Comparison of ENCODE assay signal across 8 cellular contexts in the genomic region with DNA sequence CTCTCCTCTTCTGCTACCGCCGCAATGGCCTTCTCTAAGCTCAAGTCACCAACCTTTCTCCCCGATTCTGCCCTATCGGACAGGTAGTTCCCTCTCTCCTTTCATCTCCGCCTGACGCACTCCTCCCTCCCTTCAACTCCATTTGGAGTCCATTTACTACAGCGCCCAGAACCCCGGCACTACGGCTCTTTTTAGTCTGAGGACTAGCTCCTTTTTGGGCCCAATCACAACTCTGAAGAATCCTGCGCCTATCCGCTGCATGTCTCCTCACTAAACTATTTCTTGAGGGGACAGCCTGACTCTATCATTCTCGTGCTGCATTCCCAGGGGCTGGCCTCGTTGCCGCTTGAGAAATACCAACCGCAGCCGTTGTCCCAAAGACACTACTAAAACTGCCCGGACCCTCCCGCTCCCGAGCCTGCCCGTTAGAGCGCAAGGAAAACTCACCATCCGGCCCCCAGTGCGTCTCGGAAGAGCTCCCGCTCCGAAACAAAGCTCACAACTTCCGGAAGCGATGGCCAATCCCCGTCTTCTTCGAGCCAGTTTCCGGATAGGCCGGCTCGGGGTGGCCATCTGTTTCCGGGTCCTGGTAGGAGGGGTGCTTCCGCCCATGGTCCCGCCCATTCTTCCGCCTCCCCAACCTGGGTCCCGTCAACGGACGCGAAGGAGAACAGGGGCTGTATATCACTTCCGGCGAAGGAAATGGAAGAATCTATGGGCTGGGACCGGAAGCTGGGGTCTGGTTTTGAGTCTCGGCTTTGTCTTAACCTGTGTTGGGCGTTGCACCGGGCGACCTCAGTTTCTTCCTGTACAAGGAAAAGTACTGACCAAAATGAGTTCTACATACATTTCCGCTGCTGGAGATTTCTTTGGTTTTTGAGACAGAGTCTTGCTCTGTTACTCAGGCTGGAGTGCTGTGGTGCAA. TPM values are rescaled to one million over a fixed set of nuclear protein-coding genes. Genes with fewer than 3 reads are reported as not detected.
A peak's percentile ranks its signal among the peaks of the same experiment; 100 is the strongest.
DNase-seq lines count a peak whose midpoint lies in the region; ATAC-seq and TF ChIP-seq lines count a peak whose summit lies in the region.

A gene (minus strand): TSS at position 491 of the 925 bp plus-strand sequence. CDS start 2,776 bp downstream, outside the sequence.

- no peaks in the 10 kb centered on the region for H3K27me3 Mint-ChIP-seq in IgD-negative memory B cell

- H3K9me3 ChIP-seq in mucosa of rectum (ENCODE audit: control insufficient read depth in 2 of 2, low read length in 2 of 2) = no peaks in the 10 kb centered on the region

- H3K4me3 ChIP-seq in epithelial cell of proximal tubule (ENCODE audit: low read depth, low read length) (peak within 1 kb of the TSS; percentile 96), mucosa of rectum (ENCODE audit: low read length in 2 of 2) (peak within 1 kb of the TSS; percentile 97 to 99)

- DNase-seq in DMS 273 treated with DMSO at 0.1 percent for 48 hours (lab: John Stamatoyannopoulos, UW) (peak; percentile 94), OCI-M2 (lab: John Stamatoyannopoulos, UW; ENCODE audit: unreplicated experiment) (peak; percentile 28), activated T-cell treated with anti-CD3 and anti-CD28 coated beads for 4 hours (peak; percentile 92), epithelial cell of proximal tubule (ENCODE audit: low read depth) (peak; percentile 77)
- peak; percentile 97 for DNase-seq in stimulated activated CD8-positive, alpha-beta memory T cell treated with anti-CD3 and anti-CD28 coated beads, Interleukin-4, amount 100 ng/mL, for 48 hours

- H3K36me3 ChIP-seq in mucosa of rectum (ENCODE audit: control insufficient read depth in 2 of 2, insufficient read depth in 2 of 2, low read length in 2 of 2) = peaks cover 6 to 14% of the 10 kb centered on the region in 2 donors

- ATAC-seq in GM21529 (IDR thresholded peaks at IDR 0.05; ENCODE audit: unreplicated experiment) = peak; percentile 95

- peaks cover 8% of the 10 kb centered on the region for H3K36me3 Mint-ChIP-seq in IgD-negative memory B cell

- peaks cover 11 to 19% (median 12%) of the 10 kb centered on the region in 3 donors for H3K4me1 Mint-ChIP-seq in IgD-negative memory B cell

- TF ChIP-seq CTCF in epithelial cell of proximal tubule (conservative IDR thresholded peaks at IDR 0.05; ENCODE audit: low read depth, low read length) = no peak

- H3K27ac Mint-ChIP-seq in IgD-negative memory B cell = peak within 1 kb of the TSS; percentile 89 to 99 (median 93)

- peaks cover 4 to 7% (median 5%) of the 10 kb centered on the region in 3 donors for H3K9me3 Mint-ChIP-seq in IgD-negative memory B cell

- H3K27me3 ChIP-seq in mucosa of rectum (ENCODE audit: control insufficient read depth in 2 of 2, insufficient read depth in 2 of 2, low read length in 2 of 2) = no peaks in the 10 kb centered on the region

- peak within 1 kb of the TSS; percentile 66 to 79 for H3K27ac ChIP-seq in mucosa of rectum (ENCODE audit: low read depth in 2 of 2, low read length in 2 of 2)

- peaks cover 7 to 9% of the 10 kb centered on the region in 2 donors for H3K4me1 ChIP-seq in mucosa of rectum (ENCODE audit: control insufficient read depth in 2 of 2, insufficient read depth in 2 of 2, low read length in 2 of 2)

- H3K9ac ChIP-seq in mucosa of rectum (ENCODE audit: low read depth in 1 of 2, low read length in 2 of 2) = peak within 1 kb of the TSS; percentile 66 to 83

- H3K4me3 Mint-ChIP-seq in IgD-negative memory B cell = peak within 1 kb of the TSS; percentile 90 to 99 (median 98)

RNA-seq across cellular contexts. Expression of the gene that starts here (rescaled TPM):
- 65.9 TPM for polyA plus RNA-seq in IgD-negative memory B cell
- total RNA-seq in epithelial cell of proximal tubule = 49.8 and 55.2 TPM in 2 replicates

Comparison
In these comparisons a context has a peak if more than half of its experiments do, and no peak if none do; other contexts are left out.
1. Peak in every context shown above with its lines: DNase-seq, ATAC-seq, H3K4me3 ChIP-seq and H3K27ac ChIP-seq.
2. DNase-seq: peak in every context shown above with its lines; median percentile 97 in stimulated activated CD8-positive, alpha-beta memory T cell treated with anti-CD3 and anti-CD28 coated beads, Interleukin-4, amount 100 ng/mL, for 48 hours; 94 in DMS 273 treated with DMSO at 0.1 percent for 48 hours; 92 in activated T-cell treated with anti-CD3 and anti-CD28 coated beads for 4 hours; 77 in epithelial cell of proximal tubule; 28 in OCI-M2.